10 cellular contexts compared by ENCODE assay signal in the genomic region with DNA sequence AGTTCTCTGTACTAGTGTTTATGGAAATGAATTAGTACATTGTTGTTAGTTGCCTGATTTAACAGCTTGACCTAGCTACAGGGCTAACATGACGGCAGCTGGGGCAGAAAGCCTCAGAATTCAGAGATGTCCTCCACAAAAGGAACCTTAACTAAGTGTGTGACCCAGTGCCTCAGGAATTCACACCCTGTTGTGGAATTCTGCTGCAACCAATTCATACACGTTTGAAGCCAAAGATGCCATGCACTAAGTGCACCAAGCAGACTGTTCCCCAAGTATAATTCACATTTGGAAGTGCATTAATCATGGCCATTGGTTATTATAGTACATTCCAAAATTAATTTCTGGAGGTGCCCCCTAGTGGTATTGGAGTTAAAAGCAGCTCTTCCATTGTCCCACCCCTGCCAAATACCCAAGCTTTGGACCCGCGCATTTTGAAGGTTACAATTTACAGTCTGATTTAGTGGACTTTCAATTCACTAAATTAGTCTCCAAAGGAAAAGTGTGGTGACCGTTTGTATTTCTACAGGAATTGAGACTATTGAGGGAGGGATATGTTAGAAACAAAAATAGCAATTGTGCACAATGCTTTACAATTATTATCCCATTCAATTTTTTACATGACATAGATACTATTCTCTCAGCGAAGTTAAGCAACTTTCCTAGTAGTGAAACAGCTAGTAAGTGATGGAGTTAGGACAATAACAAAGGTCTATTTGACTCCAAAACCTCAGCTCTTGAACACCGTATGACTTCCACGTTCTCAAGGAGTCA.
DNase-seq lines count a peak whose midpoint lies in the region; ATAC-seq and TF ChIP-seq lines count a peak whose summit lies in the region.
"Had no signal": no experiment of that assay in that cellular context is flagged by ENCODE, and none has a peak within 500 bp of the region (broad histone marks: within the 10 kb centered on the region; RNA-seq: fewer than 3 reads in every experiment).

No MANE protein-coding gene starts in this region.

- CTCF ChIA-PET in BJ (lab: Yijun Ruan, JAX) = interaction anchor here (0.6 to 2.5 kb wide), 18 partner anchors 10 to 411 kb away, joined by 3 to 18 read pairs (median 4); no protein-coding TSS in a partner anchor

- no peak overlapping the region for H3K4me3 ChIP-seq in BJ (ENCODE audit: low read depth, low read length)
- H3K4me3 ChIP-seq: skin epidermis had no signal

- peak; percentile 65 for TF ChIP-seq CTCF in BJ (IDR thresholded peaks at IDR 0.05; ENCODE audit: insufficient read depth, low read depth, low read length)

- DNase-seq in BJ (ENCODE audit: low read depth) (no peak), HCEC 1CT (peak; percentile 21), SW480 (ENCODE audit: low spot score) (peak; percentile 29), iris pigment epithelial cell (ENCODE audit: low read depth) (peak; percentile 2), ureter (ENCODE audit: low spot score) (no peak)
- DNase-seq in stimulated activated CD4-positive, alpha-beta T cell treated with anti-CD3 and anti-CD28 coated beads, Interleukin-2, amount 100 ng/mL, for 24 hours = no peak
- DNase-seq in stimulated activated naive B cell treated with anti-CD40 and anti-IgM and Interleukin-4, amounts not matched to agents 10 μg/mL and 1 μg/mL and 100 μg/mL, for 72 hours = no peak
- DNase-seq: activated CD4-positive, alpha-beta T cell treated with anti-CD3 and anti-CD28 coated beads for 36 hours had no signal

- no peaks in the 10 kb centered on the region for H3K27me3 ChIP-seq in BJ (ENCODE audit: control insufficient read depth, insufficient read depth, low read length)

- no peak overlapping the region for H3K4me3 Mint-ChIP-seq in stimulated activated naive B cell treated with anti-CD40 and anti-IgM and Interleukin-4, amounts not matched to agents 10 μg/mL and 1 μg/mL and 100 μg/mL, for 72 hours
- H3K4me3 Mint-ChIP-seq: activated CD4-positive, alpha-beta T cell treated with anti-CD3 and anti-CD28 coated beads for 36 hours had no signal

- no peaks in the 10 kb centered on the region for H3K27me3 Mint-ChIP-seq in stimulated activated naive B cell treated with anti-CD40 and anti-IgM and Interleukin-4, amounts not matched to agents 10 μg/mL and 1 μg/mL and 100 μg/mL, for 72 hours

- no peaks in the 10 kb centered on the region for H3K36me3 Mint-ChIP-seq in stimulated activated naive B cell treated with anti-CD40 and anti-IgM and Interleukin-4, amounts not matched to agents 10 μg/mL and 1 μg/mL and 100 μg/mL, for 72 hours

- H3K9me3 Mint-ChIP-seq in stimulated activated naive B cell treated with anti-CD40 and anti-IgM and Interleukin-4, amounts not matched to agents 10 μg/mL and 1 μg/mL and 100 μg/mL, for 72 hours = peaks cover 11 to 14% of the 10 kb centered on the region in 2 donors

- H3K27ac Mint-ChIP-seq in stimulated activated naive B cell treated with anti-CD40 and anti-IgM and Interleukin-4, amounts not matched to agents 10 μg/mL and 1 μg/mL and 100 μg/mL, for 72 hours = no peak overlapping the region
- H3K27ac Mint-ChIP-seq: activated CD4-positive, alpha-beta T cell treated with anti-CD3 and anti-CD28 coated beads for 36 hours had no signal

- POLR2A ChIA-PET in BJ (lab: Charles Lee) = no interaction called here

- no peak for ATAC-seq in stimulated activated naive B cell treated with anti-CD40 and anti-IgM and Interleukin-4, amounts not matched to agents 10 μg/mL and 1 μg/mL and 100 μg/mL, for 72 hours (replicated peaks)
- ATAC-seq in HG03469 (IDR thresholded peaks at IDR 0.05; ENCODE audit: unreplicated experiment) = no peak
- ATAC-seq: activated CD4-positive, alpha-beta T cell treated with anti-CD3 and anti-CD28 coated beads for 36 hours had no signal

- H3K4me1 Mint-ChIP-seq in stimulated activated naive B cell treated with anti-CD40 and anti-IgM and Interleukin-4, amounts not matched to agents 10 μg/mL and 1 μg/mL and 100 μg/mL, for 72 hours = no peaks in the 10 kb centered on the region
- H3K4me1 Mint-ChIP-seq: activated CD4-positive, alpha-beta T cell treated with anti-CD3 and anti-CD28 coated beads for 36 hours had no signal

- H3K36me3 ChIP-seq in BJ (ENCODE audit: control insufficient read depth, insufficient read depth, low read length) = no peaks in the 10 kb centered on the region

Comparison
In these comparisons a context has a peak if more than half of its experiments do, and no peak if none do; other contexts are left out.
1. DNase-seq: peak in HCEC 1CT (single experiment), SW480 (single experiment) and iris pigment epithelial cell (single experiment); none in BJ (single experiment), stimulated activated CD4-positive, alpha-beta T cell treated with anti-CD3 and anti-CD28 coated beads, Interleukin-2, amount 100 ng/mL, for 24 hours (0 of 2), ureter (single experiment) and stimulated activated naive B cell treated with anti-CD40 and anti-IgM and Interleukin-4, amounts not matched to agents 10 μg/mL and 1 μg/mL and 100 μg/mL, for 72 hours (single experiment).